ENCODE assay signal across 21 cellular contexts in the genomic region with DNA sequence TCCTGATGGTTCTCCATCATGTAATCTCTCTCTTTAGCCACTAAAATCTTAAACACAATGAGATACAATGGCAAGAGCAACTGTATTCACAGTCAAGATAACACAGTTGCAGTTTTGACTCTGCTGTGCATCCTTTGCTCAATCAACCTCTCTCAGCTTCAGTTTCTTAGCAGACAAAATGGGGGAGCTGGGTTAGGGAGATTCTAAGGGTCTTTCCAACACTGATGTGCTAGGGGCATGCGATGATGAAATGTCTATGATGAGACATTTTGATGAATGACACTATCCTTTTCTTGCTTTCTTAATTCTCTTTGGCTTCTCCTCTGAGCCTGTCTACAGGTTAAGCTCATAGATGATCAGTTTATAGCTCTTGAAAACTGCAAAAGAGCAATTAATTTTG. TPM values are rescaled to one million over a fixed set of nuclear protein-coding genes. Genes with fewer than 3 reads are reported as not detected.
DNase-seq lines count a peak whose midpoint lies in the region; ATAC-seq and TF ChIP-seq lines count a peak whose summit lies in the region.
"Had no signal": no experiment of that assay in that cellular context is flagged by ENCODE, and none has a peak within 500 bp of the region (broad histone marks: within the 10 kb centered on the region; RNA-seq: fewer than 3 reads in every experiment).

No MANE protein-coding gene starts in this region.

- peaks cover 0 to 2% of the 10 kb centered on the region in 2 donors for H3K9me3 Mint-ChIP-seq in activated T-cell treated with anti-CD3 and anti-CD28 coated beads, Interleukin-2, amount 50 U/mL, for 72 hours
- no peaks in the 10 kb centered on the region for H3K9me3 Mint-ChIP-seq in activated T-helper 17 cell treated with anti-CD3 and anti-CD28 coated beads, Interleukin-2, amount 50 U/mL, for 72 hours
- H3K9me3 Mint-ChIP-seq: CD4-positive, CD25-positive, alpha-beta regulatory T cell had no signal

- peak overlapping the region; percentile 74 for H3K27ac Mint-ChIP-seq in activated T-cell treated with anti-CD3 and anti-CD28 coated beads, Interleukin-2, amount 50 U/mL, for 72 hours
- no peak overlapping the region for H3K27ac Mint-ChIP-seq in activated T-helper 17 cell treated with anti-CD3 and anti-CD28 coated beads, Interleukin-2, amount 50 U/mL, for 72 hours
- H3K27ac Mint-ChIP-seq: CD4-positive, CD25-positive, alpha-beta regulatory T cell had no signal

- H3K4me3 ChIP-seq in upper lobe of left lung: no peak overlapping the region

- peak; percentile 54 to 78 for ATAC-seq in activated T-cell treated with anti-CD3 and anti-CD28 coated beads, Interleukin-2, amount 50 U/mL, for 72 hours (replicated peaks in 1 of 2)
- ATAC-seq in GM18519 (IDR thresholded peaks at IDR 0.05; ENCODE audit: low FRiP score, unreplicated experiment) (peak; percentile 30), HG02678 (IDR thresholded peaks at IDR 0.05; ENCODE audit: unreplicated experiment) (peak; percentile 35), upper lobe of left lung (ENCODE audit: low FRiP score in 2 of 2) (no peak)
- peak; percentile 24 for ATAC-seq in activated T-helper 17 cell treated with anti-CD3 and anti-CD28 coated beads, Interleukin-2, amount 50 U/mL, for 72 hours (replicated peaks)
- ATAC-seq: HCT116 had no signal

- no peak for TF ChIP-seq CTCF in upper lobe of left lung (IDR thresholded peaks at IDR 0.05)

- no peak overlapping the region for H3K27ac ChIP-seq in upper lobe of left lung
- H3K27ac ChIP-seq: RWPE1 had no signal

- no peaks in the 10 kb centered on the region for H3K9me3 ChIP-seq in upper lobe of left lung

- H3K4me3 Mint-ChIP-seq in activated T-cell treated with anti-CD3 and anti-CD28 coated beads, Interleukin-2, amount 50 U/mL, for 72 hours: peak overlapping the region in 1 of 2 donors; percentile 75
- H3K4me3 Mint-ChIP-seq in activated T-helper 17 cell treated with anti-CD3 and anti-CD28 coated beads, Interleukin-2, amount 50 U/mL, for 72 hours: no peak overlapping the region
- H3K4me3 Mint-ChIP-seq: CD4-positive, CD25-positive, alpha-beta regulatory T cell had no signal

- H3K27me3 Mint-ChIP-seq in activated T-cell treated with anti-CD3 and anti-CD28 coated beads, Interleukin-2, amount 50 U/mL, for 72 hours (ENCODE audit: low read depth): peaks cover 41% of the 10 kb centered on the region
- H3K27me3 Mint-ChIP-seq in activated T-helper 17 cell treated with anti-CD3 and anti-CD28 coated beads, Interleukin-2, amount 50 U/mL, for 72 hours: peaks cover 23% of the 10 kb centered on the region
- H3K27me3 Mint-ChIP-seq: CD4-positive, CD25-positive, alpha-beta regulatory T cell had no signal

- H3K36me3 Mint-ChIP-seq in activated T-cell treated with anti-CD3 and anti-CD28 coated beads, Interleukin-2, amount 50 U/mL, for 72 hours (ENCODE audit: insufficient read depth in 2 of 2): no peaks in the 10 kb centered on the region
- H3K36me3 Mint-ChIP-seq in activated T-helper 17 cell treated with anti-CD3 and anti-CD28 coated beads, Interleukin-2, amount 50 U/mL, for 72 hours (ENCODE audit: low read depth): no peaks in the 10 kb centered on the region
- H3K36me3 Mint-ChIP-seq: CD4-positive, CD25-positive, alpha-beta regulatory T cell had no signal

- no peak for TF ChIP-seq POLR2A in upper lobe of left lung (IDR thresholded peaks at IDR 0.05)

- peak in 1 of 2 donors; percentile 9 for DNase-seq in activated T-cell treated with anti-CD3 and anti-CD28 coated beads, Interleukin-2, amount 50 U/mL, for 72 hours
- DNase-seq in activated T-cell treated with anti-CD3 and anti-CD28 coated beads for 4 hours (no peak), germinal center (ENCODE audit: low spot score) (no peak), upper lobe of left lung (no peak)
- DNase-seq in stimulated activated CD4-positive, alpha-beta T cell treated with anti-CD3 and anti-CD28 coated beads, Interleukin-2, amount 100 ng/mL, for 48 hours: no peak
- DNase-seq: AML-193; CD4-positive, CD25-positive, alpha-beta regulatory T cell; DMS79; Karpas-422; MM.1S; NCI-H187 treated with DMSO at 0.1 percent for 48 hours; NCI-H510A; OCI-M1 had no signal

- peaks cover 5% of the 10 kb centered on the region for H3K4me1 Mint-ChIP-seq in activated T-cell treated with anti-CD3 and anti-CD28 coated beads, Interleukin-2, amount 50 U/mL, for 72 hours (ENCODE audit: low read depth)
- no peaks in the 10 kb centered on the region for H3K4me1 Mint-ChIP-seq in activated T-helper 17 cell treated with anti-CD3 and anti-CD28 coated beads, Interleukin-2, amount 50 U/mL, for 72 hours
- H3K4me1 Mint-ChIP-seq: CD4-positive, CD25-positive, alpha-beta regulatory T cell had no signal

- WGBS in upper lobe of left lung, 2 donors: 82 to 83% methylated on average over 1 of the region's 1 CpG

- TF ChIP-seq EP300 in upper lobe of left lung (IDR thresholded peaks at IDR 0.05): no peak

- no peaks in the 10 kb centered on the region for H3K27me3 ChIP-seq in upper lobe of left lung

- no peaks in the 10 kb centered on the region for H3K36me3 ChIP-seq in upper lobe of left lung

- H3K4me1 ChIP-seq in upper lobe of left lung: no peaks in the 10 kb centered on the region

RNA-seq across cellular contexts. Expression of a gene that starts 1.1 kb away (rescaled TPM):
- total RNA-seq in activated T-cell treated with anti-CD3 and anti-CD28 coated beads, Interleukin-2, amount 50 U/mL, for 72 hours: 1 to 10 TPM; 1.5 to 2.8 TPM
- not detected for total RNA-seq in activated T-helper 17 cell treated with anti-CD3 and anti-CD28 coated beads, Interleukin-2, amount 50 U/mL, for 72 hours
- total RNA-seq in upper lobe of left lung: under 1 TPM in 2 of 6 donors, not detected in 4; 0.11 to 0.30 TPM
- total RNA-seq: A673; CD4-positive, CD25-positive, alpha-beta regulatory T cell; G401 had no signal

RNA-seq across cellular contexts. Expression of a gene that starts 21.4 kb away (rescaled TPM):
- total RNA-seq in activated T-cell treated with anti-CD3 and anti-CD28 coated beads, Interleukin-2, amount 50 U/mL, for 72 hours: not detected
- not detected for total RNA-seq in activated T-helper 17 cell treated with anti-CD3 and anti-CD28 coated beads, Interleukin-2, amount 50 U/mL, for 72 hours
- total RNA-seq in upper lobe of left lung: under 1 TPM in 2 of 6 donors, not detected in 4; 0.49 to 0.61 TPM
- total RNA-seq: CD4-positive, CD25-positive, alpha-beta regulatory T cell; G401; SK-MEL-5 had no signal

RNA-seq across cellular contexts. Expression of a gene that starts 40.2 kb away (rescaled TPM):
- 10 to 100 TPM; 65.8 to 68.8 TPM for total RNA-seq in activated T-cell treated with anti-CD3 and anti-CD28 coated beads, Interleukin-2, amount 50 U/mL, for 72 hours
- total RNA-seq in activated T-helper 17 cell treated with anti-CD3 and anti-CD28 coated beads, Interleukin-2, amount 50 U/mL, for 72 hours: 10 to 100 TPM in 1 of 2 donors, 1 to 10 TPM in 1; 3.3 to 24.2 TPM
- 1 to 10 TPM in 2 of 6 donors, under 1 TPM in 2, not detected in 2; 0.30 to 2.9 (median 1.0) TPM for total RNA-seq in upper lobe of left lung
- total RNA-seq: CD4-positive, CD25-positive, alpha-beta regulatory T cell; G401; SK-MEL-5 had no signal

Comparison
In these comparisons a context has a peak if more than half of its experiments do, and no peak if none do; other contexts are left out.
1. ATAC-seq: peak in activated T-cell treated with anti-CD3 and anti-CD28 coated beads, Interleukin-2, amount 50 U/mL, for 72 hours (2 of 2), GM18519 (single experiment), HG02678 (single experiment) and activated T-helper 17 cell treated with anti-CD3 and anti-CD28 coated beads, Interleukin-2, amount 50 U/mL, for 72 hours (single experiment); none in upper lobe of left lung (0 of 2).